1 cellular context compared by ENCODE assay signal in genomic region chr17:7010523-7010922, GRCh38.
TF ChIP-seq lines count a peak whose summit lies in the region.

No MANE protein-coding gene starts in this region.

TF ChIP-seq in GM23338, 12 proteins besides CTCF, POLR2A, EP300 and RAD21:
- TF ChIP-seq ZNF462 (CRISPR knock-in tag; IDR thresholded peaks at IDR 0.05) (no peak), REST (IDR thresholded peaks at IDR 0.05; ENCODE audit: unreplicated experiment) (no peak), EZH2 (IDR thresholded peaks at IDR 0.05; ENCODE audit: low read depth, unreplicated experiment) (no peak), POLR2AphosphoS5 (IDR thresholded peaks at IDR 0.05; ENCODE audit: low read depth) (no peak)
